Comparison of ENCODE assay signal across 13 cellular contexts in the genomic region with DNA sequence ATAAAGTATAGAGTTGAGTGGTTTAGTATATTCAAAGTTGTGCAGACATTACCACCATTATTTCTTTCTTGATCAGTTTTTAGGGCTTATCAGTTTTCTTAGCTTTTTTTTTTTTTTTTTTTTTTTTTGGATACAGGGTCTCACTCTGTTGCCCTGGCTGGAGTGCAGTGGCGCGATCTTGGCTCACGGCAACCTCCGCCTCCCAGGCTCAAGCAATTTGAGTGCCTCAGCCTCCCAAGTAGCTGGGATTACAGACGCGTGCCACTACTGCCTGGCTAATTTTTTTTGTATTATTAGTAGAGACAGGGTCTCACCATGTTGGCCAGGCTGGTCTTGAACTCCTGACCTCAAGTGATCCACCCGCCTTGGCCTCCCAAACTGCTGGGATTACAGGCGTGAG. TPM values are rescaled to one million over a fixed set of nuclear protein-coding genes. Genes with fewer than 3 reads are reported as not detected.
"Had no signal": no experiment of that assay in that cellular context is flagged by ENCODE, and none has a peak within 500 bp of the region (broad histone marks: within the 10 kb centered on the region; RNA-seq: fewer than 3 reads in every experiment).

No MANE protein-coding gene starts in this region.

RNA-seq across cellular contexts. Expression of gene PXT1, which starts 10.2 kb away (rescaled TPM):
- total RNA-seq: colonic mucosa, dermis blood vessel endothelial cell, endothelial cell of umbilical vein, epithelial cell of proximal tubule, esophagus mucosa, esophagus muscularis mucosa, esophagus squamous epithelium, foreskin keratinocyte, frontal cortex, gastrocnemius medialis, glomerular endothelial cell, hepatocyte had no signal
- polyA plus RNA-seq: endothelial cell of umbilical vein, esophagus, foreskin keratinocyte, hepatocyte had no signal
